In the genomic region with DNA sequence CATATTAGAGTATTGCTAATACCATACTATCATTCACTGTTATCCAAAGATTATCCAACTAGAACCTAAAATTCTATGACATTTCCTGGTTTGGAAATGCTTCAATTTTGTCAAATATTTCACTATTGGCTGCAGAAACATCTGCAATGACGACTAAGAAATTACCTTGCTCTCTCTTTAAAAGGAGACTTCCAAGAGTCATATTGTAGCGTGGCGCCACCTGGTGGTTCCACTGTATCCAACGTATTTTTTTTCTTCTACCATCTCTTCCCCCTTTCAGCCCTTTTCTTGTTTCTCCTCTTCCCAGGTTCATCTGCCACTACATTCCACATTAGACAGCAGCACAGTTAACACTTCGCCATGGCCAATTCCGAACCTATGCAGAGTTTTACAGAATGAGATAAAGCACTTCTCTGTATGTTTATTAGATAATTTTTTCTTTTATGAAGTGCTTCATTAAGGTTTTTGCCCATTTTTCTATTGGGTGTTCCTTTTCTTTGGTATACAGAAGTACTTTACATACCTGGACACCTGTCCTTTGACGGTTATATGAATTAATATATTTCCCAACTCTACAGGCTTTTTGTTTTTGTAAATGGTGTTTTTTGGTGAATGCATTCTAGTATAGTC, we compare ENCODE assay signal across 8 cellular contexts.
DNase-seq lines count a peak whose midpoint lies in the region; ATAC-seq, FAIRE-seq and TF ChIP-seq lines count a peak whose summit lies in the region.

No MANE protein-coding gene starts in this region.

- FAIRE-seq in D721Med (lab: Jason Lieb, UNC): no peak

- TF ChIP-seq POLR2A in suprapubic skin (IDR thresholded peaks at IDR 0.05): no peak

- no peaks in the 10 kb centered on the region for H3K9me3 ChIP-seq in suprapubic skin

- no peak for DNase-seq in D721Med (ENCODE audit: insufficient read length, low spot score)
- DNase-seq in KG1 (lab: John Stamatoyannopoulos, UW): peak; percentile 7
- DNase-seq in RPMI8226: peak; percentile 79
- DNase-seq in activated T-helper 1 cell treated with anti-CD3 and anti-CD28 coated beads, Interleukin-2, amount 50 U/mL, for 16 hours (ENCODE audit: low read depth in 1 of 2, low spot score in 1 of 2): peak; percentile 70 to 78
- DNase-seq in fibroblast of the aortic adventitia (ENCODE audit: low read depth): peak; percentile 85
- DNase-seq in nucleus accumbens (lab: John Stamatoyannopoulos, UW): peak in 49 of 56 donors; percentile 4 to 89 (median 47)
- peak; percentile 80 to 86 for DNase-seq in suprapubic skin (ENCODE audit: low spot score in 2 of 2)

- H3K27ac ChIP-seq in suprapubic skin: no peak overlapping the region

- no peaks in the 10 kb centered on the region for H3K27me3 ChIP-seq in suprapubic skin

- TF ChIP-seq CTCF in D721Med (IDR thresholded peaks at IDR 0.05; ENCODE audit: insufficient read depth, missing control alignments): peak; percentile 85
- TF ChIP-seq CTCF in fibroblast of the aortic adventitia (IDR thresholded peaks at IDR 0.05; ENCODE audit: insufficient read depth, low read length): peak; percentile 80
- TF ChIP-seq CTCF in suprapubic skin (IDR thresholded peaks at IDR 0.05): peak; percentile 41 to 72

- 21% methylated on average over 7 of the region's 7 CpGs for WGBS in suprapubic skin

- H3K4me3 ChIP-seq in fibroblast of the aortic adventitia (ENCODE audit: low read depth, low read length) (no peak overlapping the region), suprapubic skin (no peak overlapping the region)

- ATAC-seq in GM21515 (IDR thresholded peaks at IDR 0.05; ENCODE audit: unreplicated experiment): peak; percentile 41

- H3K36me3 ChIP-seq in suprapubic skin: peaks cover 3% of the 10 kb centered on the region

- TF ChIP-seq EP300 in suprapubic skin (IDR thresholded peaks at IDR 0.05): no peak

- peaks cover 4% of the 10 kb centered on the region for H3K4me1 ChIP-seq in suprapubic skin
